In the genomic region with DNA sequence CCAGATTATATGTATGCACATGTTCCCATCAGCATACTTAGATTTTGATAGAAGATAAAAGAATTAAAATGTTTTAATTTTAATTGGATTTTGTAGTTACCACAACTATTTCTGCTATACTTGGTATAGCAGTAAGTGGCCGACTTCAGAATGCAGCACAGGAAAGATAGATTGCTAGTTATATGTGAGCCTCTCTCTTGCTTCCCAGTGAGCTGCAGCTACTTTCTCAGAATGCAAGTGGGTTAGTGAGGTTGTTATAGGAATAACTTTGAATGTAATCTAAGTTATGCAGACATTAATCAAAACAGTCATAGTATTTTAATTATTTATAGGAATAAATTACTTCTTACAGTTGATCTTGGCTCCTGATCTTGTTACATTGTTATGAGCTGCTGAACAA, we compare ENCODE assay signal across 28 cellular contexts.
"Had no signal": no experiment of that assay in that cellular context is flagged by ENCODE, and none has a peak within 500 bp of the region (broad histone marks: within the 10 kb centered on the region; RNA-seq: fewer than 3 reads in every experiment).

No MANE protein-coding gene starts in this region.

- H3K9me3 ChIP-seq: MG63, Peyer's patch had no signal

- H3K4me1 ChIP-seq: Peyer's patch, SJCRH30 had no signal

- H3K27me3 ChIP-seq: MG63, Peyer's patch, SJCRH30 had no signal

- ATAC-seq: activated T-helper 17 cell treated with anti-CD3 and anti-CD28 coated beads, Interleukin-2, amount 50 U/mL, for 72 hours; T-helper 17 cell had no signal

- H3K27ac ChIP-seq: Peyer's patch, RWPE1, SJCRH30, VCaP had no signal

- H3K27me3 Mint-ChIP-seq: activated CD4-positive, alpha-beta memory T cell treated with anti-CD3 and anti-CD28 coated beads, Interleukin-2, amount 10 ng/mL, durations not matched to agents 7 days and 5 days; activated naive CD8-positive, alpha-beta T cell; activated T-helper 17 cell treated with anti-CD3 and anti-CD28 coated beads, Interleukin-2, amount 50 U/mL, for 72 hours; T-helper 17 cell had no signal

- H3K4me1 Mint-ChIP-seq: activated CD4-positive, alpha-beta memory T cell treated with anti-CD3 and anti-CD28 coated beads, Interleukin-2, amount 10 ng/mL, durations not matched to agents 7 days and 5 days; activated T-helper 17 cell treated with anti-CD3 and anti-CD28 coated beads, Interleukin-2, amount 50 U/mL, for 72 hours; T-helper 17 cell had no signal

- H3K4me3 ChIP-seq: MG63, Peyer's patch, SJCRH30 had no signal

- H3K36me3 ChIP-seq: MG63, Peyer's patch, SJCRH30 had no signal

- H3K4me3 Mint-ChIP-seq: activated CD4-positive, alpha-beta memory T cell treated with anti-CD3 and anti-CD28 coated beads, Interleukin-2, amount 10 ng/mL, durations not matched to agents 7 days and 5 days; activated naive CD4-positive, alpha-beta T cell treated with anti-CD3 and anti-CD28 coated beads for 36 hours; activated naive CD8-positive, alpha-beta T cell; activated T-helper 17 cell treated with anti-CD3 and anti-CD28 coated beads, Interleukin-2, amount 50 U/mL, for 72 hours; T-helper 17 cell had no signal

- DNase-seq: activated CD4-positive, alpha-beta memory T cell treated with anti-CD3 and anti-CD28 coated beads, Interleukin-2, amount 10 ng/mL, durations not matched to agents 7 days and 5 days; activated CD4-positive, alpha-beta T cell treated with anti-CD3 and anti-CD28 coated beads, Interleukin-2, amount 50 U/mL, for 1 hour; activated CD4-positive, CD25-positive, alpha-beta regulatory T cell; activated gamma-delta T cell; activated naive CD4-positive, alpha-beta T cell treated with anti-CD3 and anti-CD28 coated beads for 36 hours; activated T-cell treated with anti-CD3 and anti-CD28 coated beads for 4 hours; activated T-cell treated with anti-CD3 and anti-CD28 coated beads, Interleukin-2, amount 50 U/mL, for 48 hours; amygdala; MG63; MV-4-11; NCI-H1092 treated with DMSO at 0.1 percent for 48 hours; NCI-H1417 treated with DMSO at 0.1 percent for 48 hours; NCI-H1694; NCI-H2029 treated with DMSO at 0.1 percent for 48 hours; NCI-H345; NCI-H510A; NCI-H526 treated with DMSO at 0.1 percent for 48 hours; NCI-H82; OCI-M1; Peyer's patch; Right ventricle myocardium superior; SJCRH30; T-helper 17 cell; T-helper 9 cell had no signal

- H3K27ac Mint-ChIP-seq: activated CD4-positive, alpha-beta memory T cell treated with anti-CD3 and anti-CD28 coated beads, Interleukin-2, amount 10 ng/mL, durations not matched to agents 7 days and 5 days; activated naive CD4-positive, alpha-beta T cell treated with anti-CD3 and anti-CD28 coated beads for 36 hours; activated naive CD8-positive, alpha-beta T cell; activated T-helper 17 cell treated with anti-CD3 and anti-CD28 coated beads, Interleukin-2, amount 50 U/mL, for 72 hours; T-helper 17 cell had no signal
